ENCODE assay signal across 8 cellular contexts in genomic region chr19:8320564-8321066, GRCh38. TPM values are rescaled to one million over a fixed set of nuclear protein-coding genes. Genes with fewer than 3 reads are reported as not detected.
DNase-seq lines count a peak whose midpoint lies in the region; ATAC-seq, FAIRE-seq and TF ChIP-seq lines count a peak whose summit lies in the region.

No MANE protein-coding gene starts in this region.

- peaks cover 0 to 12% (median 9%) of the 10 kb centered on the region in 3 donors for H3K36me3 ChIP-seq in pancreas

- ATAC-seq in HG02885 (IDR thresholded peaks at IDR 0.05; ENCODE audit: poor library complexity, unreplicated experiment) (peak; percentile 26), pancreas (peak; percentile 1 to 36 (median 9))

- FAIRE-seq in pancreas (lab: Jason Lieb, UNC), result no peak

- intact Hi-C loops in pancreas (cut with DNase I), result no loop called here

- no peaks in the 10 kb centered on the region for H3K9me3 ChIP-seq in pancreas

- H3K4me3 ChIP-seq in fibroblast of mammary gland (ENCODE audit: control insufficient read depth, low read depth, low read length), result peak overlapping the region; percentile 99
- peak overlapping the region; percentile 61 to 93 (median 76) for H3K4me3 ChIP-seq in pancreas

- TF ChIP-seq CTCF in GM10248 (IDR thresholded peaks at IDR 0.05; ENCODE audit: control extremely low read depth, extremely low read depth, low read depth, missing control alignments) (peak; percentile 5), fibroblast of mammary gland (conservative IDR thresholded peaks at IDR 0.05; ENCODE audit: control insufficient read depth, insufficient read depth, low read depth, low read length) (no peak), pancreas (IDR thresholded peaks at IDR 0.05) (no peak)

- peaks cover 8 to 23% (median 9%) of the 10 kb centered on the region in 3 donors for H3K4me1 ChIP-seq in pancreas

- peak overlapping the region; percentile 61 to 80 (median 78) for H3K27ac ChIP-seq in pancreas

- DNase-seq in GM10248 (ENCODE audit: extremely low spot score), result no peak
- DNase-seq in UCSD-AML1 (lab: John Stamatoyannopoulos, UW; ENCODE audit: unreplicated experiment), result peak; percentile 52
- no peak for DNase-seq in fibroblast of mammary gland (ENCODE audit: low read depth)
- no peak for DNase-seq in pancreas
- DNase-seq in putamen (ENCODE audit: low spot score), result no peak
- no peak for DNase-seq in cerebellum (ENCODE audit: low spot score)
- no peak for DNase-seq in T1000 (lab: John Stamatoyannopoulos, UW)

- POLR2A ChIA-PET in GM10248 (lab: Yijun Ruan, JAX), result interaction anchor here (0.6 to 1.1 kb wide), 3 partner anchors 11 to 193 kb away, joined by 3 to 4 read pairs (median 3); partner anchors contain the start of gene ZNF414

- 0 to 1% methylated on average over 15 to 16 of the region's 16 CpGs for WGBS in pancreas, 2 donors

- CTCF ChIA-PET in GM10248 (lab: Yijun Ruan, JAX), result interaction anchor here (1.2 to 2.0 kb wide), 3 partner anchors 10 to 261 kb away, joined by 3 to 7 read pairs (median 5); no protein-coding TSS in a partner anchor

- no peaks in the 10 kb centered on the region for H3K27me3 ChIP-seq in pancreas

RNA-seq across cellular contexts. Expression of gene NDUFA7, which starts 0.6 kb away (rescaled TPM):
- total RNA-seq in pancreas (10 to 100 TPM in 5 of 6 donors, 1 to 10 TPM in 1; 7.7 to 17.8 (median 11.2) TPM), cerebellum (11.7 TPM)
- polyA plus RNA-seq in pancreas, result 10 to 100 TPM; 71.4 to 81.2 TPM

RNA-seq across cellular contexts. Expression of gene RPS28, which starts 0.7 kb away (rescaled TPM):
- total RNA-seq in pancreas (1,000 to 10,000 TPM in 4 of 6 donors, 100 to 1,000 TPM in 2; 892 to 1,524 (median 1,066) TPM), cerebellum (105 TPM)
- 100 to 1,000 TPM; 706 to 850 TPM for polyA plus RNA-seq in pancreas

RNA-seq across cellular contexts. Expression of gene CD320, which starts 12.5 kb away (rescaled TPM):
- total RNA-seq in pancreas, result 10 to 100 TPM; 13.8 to 24.4 (median 18.2) TPM
- 10 to 100 TPM; 22.2 to 58.4 TPM for polyA plus RNA-seq in pancreas
- total RNA-seq in cerebellum, result 13.3 TPM

RNA-seq across cellular contexts. Expression of gene KANK3, which starts 22.4 kb away (rescaled TPM):
- total RNA-seq in pancreas (1 to 10 TPM; 1.7 to 2.3 (median 2.0) TPM), cerebellum (4.5 TPM)
- polyA plus RNA-seq in pancreas, result 10 to 100 TPM in 1 of 2 donors, 1 to 10 TPM in 1; 7.7 to 17.9 TPM

RNA-seq across cellular contexts. Expression of gene ANGPTL4, which starts 43.3 kb away (rescaled TPM):
- total RNA-seq in pancreas (10 to 100 TPM in 4 of 6 donors, 1 to 10 TPM in 2; 2.8 to 82.8 (median 22.5) TPM), cerebellum (0.91 TPM)
- polyA plus RNA-seq in pancreas, result 100 to 1,000 TPM in 1 of 2 donors, 10 to 100 TPM in 1; 95.0 to 169 TPM
